23 cellular contexts compared by ENCODE assay signal in genomic region chr2:189338119-189338518, GRCh38.
A peak's percentile ranks its signal among the peaks of the same experiment; 100 is the strongest.
DNase-seq lines count a peak whose midpoint lies in the region; ATAC-seq and TF ChIP-seq lines count a peak whose summit lies in the region.
"Had no signal": no experiment of that assay in that cellular context is flagged by ENCODE, and none has a peak within 500 bp of the region (broad histone marks: within the 10 kb centered on the region; RNA-seq: fewer than 3 reads in every experiment).

No MANE protein-coding gene starts in this region.

- CTCF ChIA-PET in MCF 10A (lab: Yijun Ruan, JAX) (no interaction called here), mammary epithelial cell (lab: Charles Lee; ENCODE audit: low non-redundant PET) (no interaction called here)

- H3K9ac ChIP-seq in mammary epithelial cell (ENCODE audit: insufficient read depth, low read length) (no peak overlapping the region), skeletal muscle satellite cell (ENCODE audit: low read depth, low read length) (no peak overlapping the region)

- intact Hi-C loops in MCF 10A (cut with micrococcal nuclease): no loop called here
- intact Hi-C loops in mammary epithelial cell (cut with micrococcal nuclease): no loop called here
- intact Hi-C loops in lower lobe of right lung (cut with DNase I): no loop called here
- intact Hi-C loops in aorta (cut with DNase I): no loop called here

- ATAC-seq in lower lobe of right lung (no peak), aorta (ENCODE audit: low FRiP score) (peak; percentile 44), GM18873 (IDR thresholded peaks at IDR 0.05; ENCODE audit: low FRiP score, unreplicated experiment) (no peak)
- ATAC-seq: activated T-helper 17 cell treated with anti-CD3 and anti-CD28 coated beads, Interleukin-2, amount 50 U/mL, for 72 hours; PC-3 had no signal

- H3K36me3 ChIP-seq in mammary epithelial cell (ENCODE audit: insufficient read depth, low read length) (no peaks in the 10 kb centered on the region), lower lobe of right lung (no peaks in the 10 kb centered on the region), skeletal muscle satellite cell (ENCODE audit: insufficient read depth, low read length) (no peaks in the 10 kb centered on the region), aorta (ENCODE audit: control insufficient read depth in 1 of 2, insufficient read depth in 2 of 2, low read length in 1 of 2) (no peaks in the 10 kb centered on the region)
- H3K36me3 ChIP-seq: BE2C, SJCRH30 had no signal

- no peaks in the 10 kb centered on the region for H3K27me3 Mint-ChIP-seq in MCF 10A (ENCODE audit: insufficient read depth, unreplicated experiment)
- H3K27me3 Mint-ChIP-seq: activated CD4-positive, alpha-beta T cell treated with anti-CD3 and anti-CD28 coated beads, Interleukin-2, amount 10 ng/mL, durations not matched to agents 7 days and 5 days; activated naive CD8-positive, alpha-beta T cell; activated T-helper 17 cell treated with anti-CD3 and anti-CD28 coated beads, Interleukin-2, amount 50 U/mL, for 72 hours; type B pancreatic cell had no signal

- POLR2A ChIA-PET in MCF 10A (lab: Yijun Ruan, JAX): no interaction called here

- H3K79me2 ChIP-seq in mammary epithelial cell (ENCODE audit: insufficient read depth, low read length): no peaks in the 10 kb centered on the region

- H2AFZ ChIP-seq in mammary epithelial cell (ENCODE audit: low read depth, low read length): no peak overlapping the region

- peak overlapping the region; percentile 88 for H3K27ac Mint-ChIP-seq in MCF 10A (ENCODE audit: low read depth, unreplicated experiment)
- H3K27ac Mint-ChIP-seq: activated CD4-positive, alpha-beta T cell treated with anti-CD3 and anti-CD28 coated beads, Interleukin-2, amount 10 ng/mL, durations not matched to agents 7 days and 5 days; activated naive CD8-positive, alpha-beta T cell; activated T-helper 17 cell treated with anti-CD3 and anti-CD28 coated beads, Interleukin-2, amount 50 U/mL, for 72 hours; T-helper 1 cell treated with Interleukin-12 subunit alpha and Interleukin-12 subunit beta and Interleukin-4 antibody, amounts not matched to agents 30 μg/mL and 1 μg/mL, for 36 hours; type B pancreatic cell had no signal

- 76% methylated on average over 3 of the region's 3 CpGs for WGBS in mammary epithelial cell (ENCODE audit: low coverage, missing lambda C conversion rate)
- 48 to 57% methylated on average over 3 of the region's 3 CpGs for whole genome bisulfite sequencing in aorta, 2 donors

- peaks cover 14% of the 10 kb centered on the region for H3K9me3 Mint-ChIP-seq in MCF 10A (ENCODE audit: unreplicated experiment)
- H3K9me3 Mint-ChIP-seq: type B pancreatic cell had no signal

- H3K4me1 ChIP-seq in mammary epithelial cell (ENCODE audit: insufficient read depth, low read length) (no peaks in the 10 kb centered on the region), lower lobe of right lung (no peaks in the 10 kb centered on the region), skeletal muscle satellite cell (ENCODE audit: control insufficient read depth, insufficient read depth, low read length) (peaks cover 13% of the 10 kb centered on the region), aorta (ENCODE audit: control insufficient read depth in 1 of 2, insufficient read depth in 2 of 2, low read length in 2 of 2) (peaks cover 0 to 2% of the 10 kb centered on the region in 2 donors)
- H3K4me1 ChIP-seq: BE2C, Caco-2, SJCRH30 had no signal

- no peak overlapping the region for H3K4me3 Mint-ChIP-seq in MCF 10A (ENCODE audit: unreplicated experiment)
- H3K4me3 Mint-ChIP-seq: activated CD4-positive, alpha-beta T cell treated with anti-CD3 and anti-CD28 coated beads, Interleukin-2, amount 10 ng/mL, durations not matched to agents 7 days and 5 days; activated naive CD8-positive, alpha-beta T cell; activated T-helper 17 cell treated with anti-CD3 and anti-CD28 coated beads, Interleukin-2, amount 50 U/mL, for 72 hours; T-helper 1 cell treated with Interleukin-12 subunit alpha and Interleukin-12 subunit beta and Interleukin-4 antibody, amounts not matched to agents 30 μg/mL and 1 μg/mL, for 36 hours; type B pancreatic cell had no signal

- BruUV-seq in MCF 10A (replicated peaks; lab: Mats Ljungman, UMichigan) (no TSS peak), mammary epithelial cell (replicated peaks; lab: Mats Ljungman, UMichigan) (no TSS peak)

- H3K4me2 ChIP-seq in mammary epithelial cell (ENCODE audit: insufficient read depth, low read depth, low read length) (no peak overlapping the region), skeletal muscle satellite cell (ENCODE audit: low read length) (peak overlapping the region; percentile 17)

- dilution Hi-C loops in mammary epithelial cell (cut with HindIII; ENCODE audit: low sequenced_read_pairs): no loop called here

- H3K27ac ChIP-seq in mammary epithelial cell (ENCODE audit: insufficient read depth, low read depth, low read length) (no peak overlapping the region), lower lobe of right lung (peak overlapping the region; percentile 21), aorta (ENCODE audit: low read depth in 1 of 2, low read length in 2 of 2) (peak overlapping the region in 1 of 2 donors; percentile 54)
- H3K27ac ChIP-seq: dorsolateral prefrontal cortex, SJCRH30 had no signal

- H3K4me3 ChIP-seq in mammary epithelial cell (replicated peaks in 1 of 3; ENCODE audit: insufficient read depth in 1 of 3, low read depth in 2 of 3, low read length in 3 of 3) (no peak overlapping the region), lower lobe of right lung (no peak overlapping the region), skeletal muscle satellite cell (ENCODE audit: low read length) (no peak overlapping the region), aorta (ENCODE audit: low read length in 2 of 2) (no peak overlapping the region)
- H3K4me3 ChIP-seq: dorsolateral prefrontal cortex, SJCRH30 had no signal

- H3K27me3 ChIP-seq in mammary epithelial cell (ENCODE audit: insufficient read depth, low read length) (no peaks in the 10 kb centered on the region), lower lobe of right lung (ENCODE audit: low read depth) (no peaks in the 10 kb centered on the region), skeletal muscle satellite cell (ENCODE audit: control insufficient read depth, insufficient read depth, low read length) (no peaks in the 10 kb centered on the region), aorta (ENCODE audit: control insufficient read depth in 1 of 2, insufficient read depth in 2 of 2, low read length in 1 of 2) (no peaks in the 10 kb centered on the region)
- H3K27me3 ChIP-seq: BE2C, dorsolateral prefrontal cortex, SJCRH30 had no signal

- in situ Hi-C loops in mammary epithelial cell (cut with MboI; ENCODE audit: low sequenced_read_pairs in 2 of 2): no loop called here

- peaks cover 8% of the 10 kb centered on the region for H3K36me3 Mint-ChIP-seq in MCF 10A (ENCODE audit: insufficient read depth, unreplicated experiment)
- H3K36me3 Mint-ChIP-seq: type B pancreatic cell had no signal

- H3K4me1 Mint-ChIP-seq in MCF 10A (ENCODE audit: insufficient read depth, unreplicated experiment): peaks cover 6% of the 10 kb centered on the region
- H3K4me1 Mint-ChIP-seq: activated CD4-positive, alpha-beta T cell treated with anti-CD3 and anti-CD28 coated beads, Interleukin-2, amount 10 ng/mL, durations not matched to agents 7 days and 5 days; activated T-helper 17 cell treated with anti-CD3 and anti-CD28 coated beads, Interleukin-2, amount 50 U/mL, for 72 hours had no signal

- no peaks in the 10 kb centered on the region for H4K20me1 ChIP-seq in mammary epithelial cell (ENCODE audit: insufficient read depth, low read length)

- TF ChIP-seq CTCF in MCF 10A (IDR thresholded peaks at IDR 0.05; ENCODE audit: unreplicated experiment) (no peak), mammary epithelial cell (conservative IDR thresholded peaks at IDR 0.05 in 1 of 2, IDR thresholded peaks at IDR 0.05 in 1 of 2; ENCODE audit: extremely low read depth in 1 of 2, insufficient read depth in 1 of 2, low read depth in 1 of 2, low read length in 2 of 2) (no peak), lower lobe of right lung (IDR thresholded peaks at IDR 0.05) (no peak)

- DNase-seq in MCF 10A (ENCODE audit: unreplicated experiment) (no peak), mammary epithelial cell (no peak), lower lobe of right lung (no peak), aorta (no peak), NCI-H146 (lab: John Stamatoyannopoulos, UW) (no peak), DMS 273 (lab: John Stamatoyannopoulos, UW; ENCODE audit: unreplicated experiment) (no peak)
- DNase-seq: 8988T; activated CD4-positive, alpha-beta T cell treated with anti-CD3 and anti-CD28 coated beads, Interleukin-2, amount 10 ng/mL, durations not matched to agents 7 days and 5 days; BE2C; Caco-2; dorsolateral prefrontal cortex; foreskin melanocyte; H7; NCI-H2171; nucleus accumbens; SJCRH30 had no signal

- H3K9me3 ChIP-seq in mammary epithelial cell (replicated peaks; ENCODE audit: insufficient read depth, low read length) (peaks cover 4% of the 10 kb centered on the region), lower lobe of right lung (peaks cover 8% of the 10 kb centered on the region), skeletal muscle satellite cell (replicated peaks; ENCODE audit: low read length) (peaks cover 5% of the 10 kb centered on the region), aorta (ENCODE audit: control insufficient read depth, low read length) (peaks cover 2% of the 10 kb centered on the region)
- H3K9me3 ChIP-seq: BE2C had no signal
